2 cellular contexts compared by ENCODE assay signal in genomic region chr17:73147791-73148190, GRCh38. TPM values are rescaled to one million over a fixed set of nuclear protein-coding genes. Genes with fewer than 3 reads are reported as not detected.
"Had no signal": no experiment of that assay in that cellular context is flagged by ENCODE, and none has a peak within 500 bp of the region (broad histone marks: within the 10 kb centered on the region; RNA-seq: fewer than 3 reads in every experiment).

No MANE protein-coding gene starts in this region.

RNA-seq across cellular contexts. Expression of gene SSTR2, which starts 17.0 kb away (rescaled TPM):
- total RNA-seq: activated CD4-positive, alpha-beta T cell treated with anti-CD3 and anti-CD28 coated beads, Interleukin-2, amount 10 ng/mL, durations not matched to agents 7 days and 5 days; foreskin keratinocyte had no signal
- polyA plus RNA-seq: foreskin keratinocyte had no signal
